In the genomic region with DNA sequence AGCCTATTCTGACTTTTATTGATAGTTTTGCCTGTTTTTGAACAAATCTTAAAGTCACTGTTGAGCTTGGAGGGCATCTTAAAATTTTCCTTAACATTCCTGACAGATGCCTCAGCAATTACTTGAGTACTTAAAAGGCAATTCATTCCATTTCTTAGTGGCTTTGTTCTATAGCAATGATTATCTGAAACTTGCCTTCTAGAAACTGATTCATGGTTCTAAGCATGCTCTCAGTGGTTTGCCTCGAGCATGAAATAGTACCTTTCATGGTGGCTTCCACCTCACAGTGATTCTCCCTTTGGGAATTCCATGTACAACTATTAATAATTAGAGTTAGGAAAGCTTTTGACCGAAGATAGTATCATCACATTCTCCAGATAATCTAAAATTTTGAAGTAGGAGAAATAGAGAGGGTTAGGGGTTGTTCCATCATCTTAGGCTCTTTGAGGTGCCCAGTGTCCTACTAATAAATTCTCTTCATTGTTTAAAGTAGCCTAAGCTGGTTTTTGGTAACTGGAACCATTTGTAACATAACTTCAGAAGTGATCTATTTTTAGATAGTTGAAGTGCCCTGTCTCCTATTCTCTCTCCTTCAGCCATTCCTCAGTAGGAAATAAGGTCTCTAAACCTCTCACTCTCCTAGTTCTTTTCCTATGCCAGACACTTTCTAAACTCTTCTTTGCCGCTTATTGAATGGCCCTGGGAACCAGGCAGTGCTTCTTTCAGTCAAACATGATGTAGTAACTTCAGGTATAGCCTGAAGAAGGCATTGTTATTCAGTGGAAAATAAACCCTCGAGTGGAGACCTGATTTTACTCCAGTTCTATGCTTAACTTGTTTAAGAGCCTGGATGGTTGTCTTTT, we compare ENCODE assay signal across 11 cellular contexts.
DNase-seq lines count a peak whose midpoint lies in the region; ATAC-seq and TF ChIP-seq lines count a peak whose summit lies in the region.
"Had no signal": no experiment of that assay in that cellular context is flagged by ENCODE, and none has a peak within 500 bp of the region (broad histone marks: within the 10 kb centered on the region; RNA-seq: fewer than 3 reads in every experiment).

No MANE protein-coding gene starts in this region.

- H3K27ac Mint-ChIP-seq in activated CD4-positive, alpha-beta T cell treated with anti-CD3 and anti-CD28 coated beads for 36 hours = peak overlapping the region; percentile 40
- H3K27ac Mint-ChIP-seq in activated CD4-positive, alpha-beta T cell treated with anti-CD3 and anti-CD28 coated beads, Interleukin-2, amount 10 ng/mL, durations not matched to agents 7 days and 5 days = no peak overlapping the region
- peak overlapping the region; percentile 29 for H3K27ac Mint-ChIP-seq in activated naive CD8-positive, alpha-beta T cell treated with anti-CD3 and anti-CD28 coated beads, Interleukin-2, amount 50 U/mL, for 24 hours

- POLR2A ChIA-PET in activated CD4-positive, alpha-beta T cell treated with anti-CD3 and anti-CD28 coated beads for 36 hours (lab: Charles Lee) = interaction anchor here (0.8 kb wide), 1 partner anchor 10 kb away, joined by 3 read pairs; no protein-coding TSS in a partner anchor
- POLR2A ChIA-PET in activated CD4-positive, alpha-beta T cell treated with anti-CD3 and anti-CD28 coated beads, Interleukin-2, amount 10 ng/mL, durations not matched to agents 7 days and 5 days (lab: Charles Lee) = no interaction called here

- TF ChIP-seq CTCF in right atrium auricular region (IDR thresholded peaks at IDR 0.05) = no peak

- peaks cover 12% of the 10 kb centered on the region for H3K36me3 ChIP-seq in right atrium auricular region

- H3K4me1 Mint-ChIP-seq in activated CD4-positive, alpha-beta T cell treated with anti-CD3 and anti-CD28 coated beads for 36 hours = peaks cover 54% of the 10 kb centered on the region
- H3K4me1 Mint-ChIP-seq in activated CD4-positive, alpha-beta T cell treated with anti-CD3 and anti-CD28 coated beads, Interleukin-2, amount 10 ng/mL, durations not matched to agents 7 days and 5 days = peaks cover 54% of the 10 kb centered on the region
- H3K4me1 Mint-ChIP-seq in activated naive CD8-positive, alpha-beta T cell treated with anti-CD3 and anti-CD28 coated beads, Interleukin-2, amount 50 U/mL, for 24 hours = peaks cover 67% of the 10 kb centered on the region

- H3K4me1 ChIP-seq in right atrium auricular region = peaks cover 0 to 56% of the 10 kb centered on the region in 2 donors

- H3K4me3 ChIP-seq in right atrium auricular region = no peak overlapping the region
- H3K4me3 ChIP-seq: tibial nerve had no signal

- H3K27ac ChIP-seq in right atrium auricular region = peak overlapping the region; percentile 3 to 77
- H3K27ac ChIP-seq: tibial nerve had no signal

- peak; percentile 36 for ATAC-seq in activated CD4-positive, alpha-beta T cell treated with anti-CD3 and anti-CD28 coated beads for 36 hours
- ATAC-seq in activated naive CD8-positive, alpha-beta T cell treated with anti-CD3 and anti-CD28 coated beads, Interleukin-2, amount 50 U/mL, for 24 hours = no peak
- ATAC-seq in HG03520 (IDR thresholded peaks at IDR 0.05; ENCODE audit: unreplicated experiment) = no peak
- ATAC-seq in HG02938 (IDR thresholded peaks at IDR 0.05; ENCODE audit: unreplicated experiment) = no peak

- H3K36me3 Mint-ChIP-seq in activated CD4-positive, alpha-beta T cell treated with anti-CD3 and anti-CD28 coated beads for 36 hours (ENCODE audit: low read depth) = peaks cover 37% of the 10 kb centered on the region
- H3K36me3 Mint-ChIP-seq in activated CD4-positive, alpha-beta T cell treated with anti-CD3 and anti-CD28 coated beads, Interleukin-2, amount 10 ng/mL, durations not matched to agents 7 days and 5 days (ENCODE audit: low read depth) = peaks cover 70% of the 10 kb centered on the region
- peaks cover 67% of the 10 kb centered on the region for H3K36me3 Mint-ChIP-seq in activated naive CD8-positive, alpha-beta T cell treated with anti-CD3 and anti-CD28 coated beads, Interleukin-2, amount 50 U/mL, for 24 hours (ENCODE audit: low read depth)

- H3K27me3 Mint-ChIP-seq in activated CD4-positive, alpha-beta T cell treated with anti-CD3 and anti-CD28 coated beads for 36 hours = no peaks in the 10 kb centered on the region
- H3K27me3 Mint-ChIP-seq in activated CD4-positive, alpha-beta T cell treated with anti-CD3 and anti-CD28 coated beads, Interleukin-2, amount 10 ng/mL, durations not matched to agents 7 days and 5 days = no peaks in the 10 kb centered on the region
- H3K27me3 Mint-ChIP-seq in activated naive CD8-positive, alpha-beta T cell treated with anti-CD3 and anti-CD28 coated beads, Interleukin-2, amount 50 U/mL, for 24 hours = no peaks in the 10 kb centered on the region

- CTCF ChIA-PET in activated CD4-positive, alpha-beta T cell treated with anti-CD3 and anti-CD28 coated beads for 36 hours (lab: Charles Lee) = interaction anchor here (0.7 to 1.4 kb wide), 3 partner anchors 10 to 16 kb away, joined by 3 read pairs; no protein-coding TSS in a partner anchor
- CTCF ChIA-PET in activated CD4-positive, alpha-beta T cell treated with anti-CD3 and anti-CD28 coated beads, Interleukin-2, amount 10 ng/mL, durations not matched to agents 7 days and 5 days (lab: Charles Lee) = interaction anchor here (0.5 to 0.6 kb wide), 2 partner anchors 74 to 158 kb away, joined by 3 read pairs; no protein-coding TSS in a partner anchor

- no peaks in the 10 kb centered on the region for H3K9me3 Mint-ChIP-seq in activated CD4-positive, alpha-beta T cell treated with anti-CD3 and anti-CD28 coated beads for 36 hours (ENCODE audit: low read depth)
- H3K9me3 Mint-ChIP-seq in activated CD4-positive, alpha-beta T cell treated with anti-CD3 and anti-CD28 coated beads, Interleukin-2, amount 10 ng/mL, durations not matched to agents 7 days and 5 days = no peaks in the 10 kb centered on the region
- H3K9me3 Mint-ChIP-seq in activated naive CD8-positive, alpha-beta T cell treated with anti-CD3 and anti-CD28 coated beads, Interleukin-2, amount 50 U/mL, for 24 hours = no peaks in the 10 kb centered on the region

- H3K27me3 ChIP-seq in right atrium auricular region = no peaks in the 10 kb centered on the region
- H3K27me3 ChIP-seq: tibial nerve had no signal

- no peaks in the 10 kb centered on the region for H3K9me3 ChIP-seq in right atrium auricular region
- H3K9me3 ChIP-seq: tibial nerve had no signal

- no peak for DNase-seq in activated CD4-positive, alpha-beta T cell treated with anti-CD3 and anti-CD28 coated beads for 36 hours
- DNase-seq in activated CD4-positive, alpha-beta T cell treated with anti-CD3 and anti-CD28 coated beads, Interleukin-2, amount 10 ng/mL, durations not matched to agents 7 days and 5 days = no peak
- no peak for DNase-seq in activated naive CD8-positive, alpha-beta T cell treated with anti-CD3 and anti-CD28 coated beads, Interleukin-2, amount 50 U/mL, for 24 hours
- no peak for DNase-seq in right atrium auricular region (ENCODE audit: low spot score)
- peak; percentile 25 for DNase-seq in stromal cell of bone marrow (ENCODE audit: low read depth)
- no peak for DNase-seq in midbrain (lab: John Stamatoyannopoulos, UW)
- DNase-seq: MV-4-11; stimulated activated CD4-positive, alpha-beta T cell treated with anti-CD3 and anti-CD28 coated beads, Interleukin-1b, Interleukin-23, amount 100 ng/mL, for 48 hours had no signal

- intact Hi-C loops in activated CD4-positive, alpha-beta T cell treated with anti-CD3 and anti-CD28 coated beads for 36 hours (cut with DNase I, micrococcal nuclease) = no loop called here

- H3K4me3 Mint-ChIP-seq in activated CD4-positive, alpha-beta T cell treated with anti-CD3 and anti-CD28 coated beads for 36 hours = no peak overlapping the region
- no peak overlapping the region for H3K4me3 Mint-ChIP-seq in activated CD4-positive, alpha-beta T cell treated with anti-CD3 and anti-CD28 coated beads, Interleukin-2, amount 10 ng/mL, durations not matched to agents 7 days and 5 days
- H3K4me3 Mint-ChIP-seq in activated naive CD8-positive, alpha-beta T cell treated with anti-CD3 and anti-CD28 coated beads, Interleukin-2, amount 50 U/mL, for 24 hours = no peak overlapping the region
